Comparison of ENCODE assay signal across 1 cellular context in the genomic region with DNA sequence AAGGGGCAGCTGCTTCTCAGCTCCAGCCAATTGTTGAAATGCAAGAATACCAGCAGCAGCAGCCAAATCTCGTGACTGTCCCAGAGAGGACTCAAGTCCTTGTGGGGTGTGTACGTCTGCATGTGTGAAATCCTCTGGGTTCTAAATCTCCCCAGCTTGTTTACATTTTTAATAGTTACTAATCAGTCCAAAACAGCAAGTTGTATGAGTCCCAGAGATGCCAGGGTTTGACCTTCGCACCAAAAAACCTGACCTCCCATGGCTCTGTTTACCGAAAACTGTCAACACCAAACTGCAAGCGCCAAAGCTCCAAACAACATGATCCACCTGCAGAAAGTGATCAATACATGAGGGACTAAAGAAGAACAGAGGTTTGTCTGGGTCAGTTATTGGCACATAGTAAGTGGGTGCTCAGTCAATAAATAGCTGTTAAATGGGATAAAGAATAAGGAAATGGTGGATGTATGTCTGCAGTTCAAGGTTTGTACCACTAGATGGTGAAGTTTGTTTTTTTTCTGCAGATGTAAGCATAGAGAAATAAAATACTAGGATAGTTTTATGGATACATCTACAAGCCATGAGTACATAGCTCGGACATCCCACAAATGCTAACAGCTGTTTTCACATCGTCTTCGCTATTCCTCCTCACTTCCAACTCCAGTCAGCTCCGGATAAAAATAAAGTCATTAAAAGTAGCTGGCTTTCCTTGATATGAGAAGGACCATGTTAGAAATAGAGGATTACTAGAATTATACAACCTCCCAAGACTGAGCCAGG.
TF ChIP-seq lines count a peak whose summit lies in the region.

No MANE protein-coding gene starts in this region.

TF ChIP-seq in H1, 55 proteins besides CTCF, POLR2A, EP300 and RAD21 (continued from another document):
- no peak for TF ChIP-seq ATF3 (IDR thresholded peaks at IDR 0.05; ENCODE audit: insufficient read depth, low read depth, low read length)
- TF ChIP-seq SP2 (IDR thresholded peaks at IDR 0.05; ENCODE audit: low read length) = no peak
- no peak for TF ChIP-seq GABPA (IDR thresholded peaks at IDR 0.05; ENCODE audit: borderline replicate concordance, insufficient read depth, low read length)
TF ChIP-seq in H1: peak in this region for 0.
